ENCODE assay signal across 12 cellular contexts in genomic region chr20:34639755-34640222, GRCh38. TPM values are rescaled to one million over a fixed set of nuclear protein-coding genes. Genes with fewer than 3 reads are reported as not detected.
DNase-seq lines count a peak whose midpoint lies in the region; TF ChIP-seq lines count a peak whose summit lies in the region.
"Had no signal": no experiment of that assay in that cellular context is flagged by ENCODE, and none has a peak within 500 bp of the region (broad histone marks: within the 10 kb centered on the region; RNA-seq: fewer than 3 reads in every experiment).

No MANE protein-coding gene starts in this region.

- H3K4me2 ChIP-seq in hepatocyte: no peak overlapping the region

- TF ChIP-seq POLR2A in transverse colon (IDR thresholded peaks at IDR 0.05): no peak

- H3K9me3 Mint-ChIP-seq in chondrocyte (ENCODE audit: low read depth): no peaks in the 10 kb centered on the region

- H3K9me2 ChIP-seq in hepatocyte (replicated peaks; ENCODE audit: insufficient read depth): no peaks in the 10 kb centered on the region

- DNase-seq in NCI-H1694 treated with DMSO at 0.1 percent for 48 hours (lab: John Stamatoyannopoulos, UW) (peak; percentile 13), NCI-H1694 (lab: John Stamatoyannopoulos, UW) (no peak), NCI-H774 (lab: John Stamatoyannopoulos, UW) (peak; percentile 82), hepatocyte (ENCODE audit: low spot score) (peak; percentile 24), transverse colon (peak; percentile 87), chondrocyte (ENCODE audit: low spot score) (no peak), cortex of kidney (lab: John Stamatoyannopoulos, UW) (no peak)
- DNase-seq in stimulated activated CD4-positive, alpha-beta T cell treated with anti-CD3 and anti-CD28 coated beads, Interleukin-4, amount 100 ng/mL, for 4 hours: no peak
- DNase-seq: activated CD4-positive, CD25-positive, alpha-beta regulatory T cell; activated effector memory CD4-positive, alpha-beta T cell treated with Interleukin-2 at 50 U/mL for 16 hours; stimulated activated CD4-positive, alpha-beta T cell treated with anti-CD3 and anti-CD28 coated beads, Interleukin-1b, Interleukin-23, amount 100 ng/mL, for 48 hours had no signal

- no peaks in the 10 kb centered on the region for H3K79me2 ChIP-seq in hepatocyte

- no peaks in the 10 kb centered on the region for H3K4me1 Mint-ChIP-seq in chondrocyte (ENCODE audit: low read depth)

- H4K20me1 ChIP-seq in hepatocyte (ENCODE audit: insufficient read depth, poor library complexity, severe bottlenecking): no peaks in the 10 kb centered on the region

- no peak overlapping the region for H3K27ac Mint-ChIP-seq in chondrocyte (ENCODE audit: unreplicated experiment)

- H3K36me3 ChIP-seq in hepatocyte (replicated peaks; ENCODE audit: insufficient read depth, low read depth): no peaks in the 10 kb centered on the region
- no peaks in the 10 kb centered on the region for H3K36me3 ChIP-seq in transverse colon

- H3K27me3 ChIP-seq in hepatocyte (no peaks in the 10 kb centered on the region), transverse colon (no peaks in the 10 kb centered on the region)
- H3K27me3 ChIP-seq: suprapubic skin had no signal

- TF ChIP-seq EP300 in transverse colon (IDR thresholded peaks at IDR 0.05; ENCODE audit: low read depth): no peak

- H3K9me3 ChIP-seq in hepatocyte (ENCODE audit: low read depth) (no peaks in the 10 kb centered on the region), transverse colon (no peaks in the 10 kb centered on the region)
- H3K9me3 ChIP-seq: suprapubic skin had no signal

- 59% methylated on average over 2 of the region's 2 CpGs for WGBS in hepatocyte (ENCODE audit: low lambda C conversion rate, missing lambda C conversion rate)
- 35 to 63% methylated on average over 1 to 2 of the region's 2 CpGs for WGBS in transverse colon (ENCODE audit: low coverage in 1 of 2), 2 donors

- H3K4me3 Mint-ChIP-seq in chondrocyte (ENCODE audit: unreplicated experiment): no peak overlapping the region

- no peak for TF ChIP-seq CTCF in hepatocyte (IDR thresholded peaks at IDR 0.05; ENCODE audit: poor library complexity)
- no peak for TF ChIP-seq CTCF in transverse colon (IDR thresholded peaks at IDR 0.05)
- TF ChIP-seq CTCF in chondrocyte (IDR thresholded peaks at IDR 0.05): no peak

- intact Hi-C loops in transverse colon (cut with DNase I; ENCODE audit: low total_unique reads): no loop called here

- H3K27me3 Mint-ChIP-seq in chondrocyte (ENCODE audit: low read depth): no peaks in the 10 kb centered on the region

- in situ Hi-C loops in transverse colon (cut with MboI; ENCODE audit: low pct_ligation_motif_present in 1 of 4, low pct_unique_long_range_greater_than_20kb in 1 of 4, low sequenced_read_pairs in 3 of 4): no loop called here

- no peak overlapping the region for H3K27ac ChIP-seq in hepatocyte
- H3K27ac ChIP-seq in transverse colon: peak overlapping the region; percentile 75 to 81 (median 78)
- H3K27ac ChIP-seq: suprapubic skin had no signal

- H3K4me3 ChIP-seq in hepatocyte (no peak overlapping the region), transverse colon (no peak overlapping the region)
- H3K4me3 ChIP-seq: suprapubic skin had no signal

- H3K4me1 ChIP-seq in hepatocyte (ENCODE audit: insufficient read depth) (peaks cover 8% of the 10 kb centered on the region), transverse colon (peaks cover 0 to 74% (median 34%) of the 10 kb centered on the region in 4 donors)

- H2AFZ ChIP-seq in hepatocyte: no peak overlapping the region

- H3K36me3 Mint-ChIP-seq in chondrocyte (ENCODE audit: low read depth): peaks cover 27% of the 10 kb centered on the region

RNA-seq across cellular contexts. Expression of gene PIGU, which starts 37.1 kb away (rescaled TPM):
- total RNA-seq in hepatocyte (19.3 and 26.1 TPM in 2 replicates), transverse colon (10 to 100 TPM in 3 of 4 donors, 1 to 10 TPM in 1; 4.1 to 28.7 (median 16.8) TPM), chondrocyte (19.8 to 21.2 TPM (median 20.4 TPM) in 3 replicates)
- 31.5 and 32.7 TPM in 2 replicates for polyA plus RNA-seq in hepatocyte

Comparison
In these comparisons a context has a peak if more than half of its experiments do, and no peak if none do; other contexts are left out.
1. DNase-seq: peak in NCI-H1694 treated with DMSO at 0.1 percent for 48 hours (single experiment), NCI-H774 (single experiment), hepatocyte (single experiment) and transverse colon (single experiment); none in NCI-H1694 (single experiment), chondrocyte (single experiment), stimulated activated CD4-positive, alpha-beta T cell treated with anti-CD3 and anti-CD28 coated beads, Interleukin-4, amount 100 ng/mL, for 4 hours (0 of 2) and cortex of kidney (single experiment).